ENCODE assay signal across 1 cellular context in the genomic region with DNA sequence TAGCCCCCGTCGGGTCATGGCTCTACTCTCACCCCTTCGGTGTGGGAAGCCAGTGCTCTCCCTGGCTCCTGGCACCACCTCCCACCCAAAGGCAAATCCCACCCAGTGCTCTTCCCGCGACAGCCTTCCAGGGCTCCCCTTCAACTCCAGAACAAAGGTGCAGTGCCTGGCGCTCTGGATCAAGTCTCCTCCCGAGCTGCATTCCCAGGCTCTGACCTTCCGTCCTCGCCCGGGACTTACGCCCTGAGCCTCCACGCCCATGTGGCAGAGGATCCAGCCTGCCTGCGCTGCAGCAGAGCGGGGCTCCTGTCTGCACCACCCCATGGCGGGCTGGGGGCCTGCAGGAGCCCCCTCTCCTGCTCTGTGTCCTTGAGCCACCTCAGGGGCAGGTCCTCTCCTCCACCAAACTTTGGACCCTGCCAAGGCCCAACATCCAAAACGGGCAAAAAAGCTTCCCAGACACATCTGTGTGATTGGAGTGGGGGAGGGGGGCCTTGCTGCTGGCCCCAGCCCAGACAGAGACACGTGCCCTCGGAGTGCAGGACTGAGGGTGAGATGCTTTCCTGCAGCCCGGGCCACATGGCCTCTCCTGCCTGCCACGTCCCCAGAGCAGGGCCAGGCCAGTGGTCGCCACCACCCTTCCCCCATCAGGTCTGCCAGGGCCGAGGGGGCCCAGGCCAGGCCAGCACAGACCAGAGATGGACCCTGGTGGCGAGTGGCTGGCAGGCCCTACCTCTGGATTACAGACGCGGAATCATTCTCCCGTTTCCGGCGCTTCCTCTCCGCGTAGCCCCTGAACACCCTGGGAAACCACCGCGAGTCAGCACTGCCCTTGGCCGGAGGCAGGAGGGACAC.
A peak's percentile ranks its signal among the peaks of the same experiment; 100 is the strongest.
TF ChIP-seq lines count a peak whose summit lies in the region.

No MANE protein-coding gene starts in this region.

TF ChIP-seq in HepG2, 621 proteins besides CTCF, POLR2A, EP300 and RAD21 (continued from another document and continues in another):
- TF ChIP-seq, protein P1, sequence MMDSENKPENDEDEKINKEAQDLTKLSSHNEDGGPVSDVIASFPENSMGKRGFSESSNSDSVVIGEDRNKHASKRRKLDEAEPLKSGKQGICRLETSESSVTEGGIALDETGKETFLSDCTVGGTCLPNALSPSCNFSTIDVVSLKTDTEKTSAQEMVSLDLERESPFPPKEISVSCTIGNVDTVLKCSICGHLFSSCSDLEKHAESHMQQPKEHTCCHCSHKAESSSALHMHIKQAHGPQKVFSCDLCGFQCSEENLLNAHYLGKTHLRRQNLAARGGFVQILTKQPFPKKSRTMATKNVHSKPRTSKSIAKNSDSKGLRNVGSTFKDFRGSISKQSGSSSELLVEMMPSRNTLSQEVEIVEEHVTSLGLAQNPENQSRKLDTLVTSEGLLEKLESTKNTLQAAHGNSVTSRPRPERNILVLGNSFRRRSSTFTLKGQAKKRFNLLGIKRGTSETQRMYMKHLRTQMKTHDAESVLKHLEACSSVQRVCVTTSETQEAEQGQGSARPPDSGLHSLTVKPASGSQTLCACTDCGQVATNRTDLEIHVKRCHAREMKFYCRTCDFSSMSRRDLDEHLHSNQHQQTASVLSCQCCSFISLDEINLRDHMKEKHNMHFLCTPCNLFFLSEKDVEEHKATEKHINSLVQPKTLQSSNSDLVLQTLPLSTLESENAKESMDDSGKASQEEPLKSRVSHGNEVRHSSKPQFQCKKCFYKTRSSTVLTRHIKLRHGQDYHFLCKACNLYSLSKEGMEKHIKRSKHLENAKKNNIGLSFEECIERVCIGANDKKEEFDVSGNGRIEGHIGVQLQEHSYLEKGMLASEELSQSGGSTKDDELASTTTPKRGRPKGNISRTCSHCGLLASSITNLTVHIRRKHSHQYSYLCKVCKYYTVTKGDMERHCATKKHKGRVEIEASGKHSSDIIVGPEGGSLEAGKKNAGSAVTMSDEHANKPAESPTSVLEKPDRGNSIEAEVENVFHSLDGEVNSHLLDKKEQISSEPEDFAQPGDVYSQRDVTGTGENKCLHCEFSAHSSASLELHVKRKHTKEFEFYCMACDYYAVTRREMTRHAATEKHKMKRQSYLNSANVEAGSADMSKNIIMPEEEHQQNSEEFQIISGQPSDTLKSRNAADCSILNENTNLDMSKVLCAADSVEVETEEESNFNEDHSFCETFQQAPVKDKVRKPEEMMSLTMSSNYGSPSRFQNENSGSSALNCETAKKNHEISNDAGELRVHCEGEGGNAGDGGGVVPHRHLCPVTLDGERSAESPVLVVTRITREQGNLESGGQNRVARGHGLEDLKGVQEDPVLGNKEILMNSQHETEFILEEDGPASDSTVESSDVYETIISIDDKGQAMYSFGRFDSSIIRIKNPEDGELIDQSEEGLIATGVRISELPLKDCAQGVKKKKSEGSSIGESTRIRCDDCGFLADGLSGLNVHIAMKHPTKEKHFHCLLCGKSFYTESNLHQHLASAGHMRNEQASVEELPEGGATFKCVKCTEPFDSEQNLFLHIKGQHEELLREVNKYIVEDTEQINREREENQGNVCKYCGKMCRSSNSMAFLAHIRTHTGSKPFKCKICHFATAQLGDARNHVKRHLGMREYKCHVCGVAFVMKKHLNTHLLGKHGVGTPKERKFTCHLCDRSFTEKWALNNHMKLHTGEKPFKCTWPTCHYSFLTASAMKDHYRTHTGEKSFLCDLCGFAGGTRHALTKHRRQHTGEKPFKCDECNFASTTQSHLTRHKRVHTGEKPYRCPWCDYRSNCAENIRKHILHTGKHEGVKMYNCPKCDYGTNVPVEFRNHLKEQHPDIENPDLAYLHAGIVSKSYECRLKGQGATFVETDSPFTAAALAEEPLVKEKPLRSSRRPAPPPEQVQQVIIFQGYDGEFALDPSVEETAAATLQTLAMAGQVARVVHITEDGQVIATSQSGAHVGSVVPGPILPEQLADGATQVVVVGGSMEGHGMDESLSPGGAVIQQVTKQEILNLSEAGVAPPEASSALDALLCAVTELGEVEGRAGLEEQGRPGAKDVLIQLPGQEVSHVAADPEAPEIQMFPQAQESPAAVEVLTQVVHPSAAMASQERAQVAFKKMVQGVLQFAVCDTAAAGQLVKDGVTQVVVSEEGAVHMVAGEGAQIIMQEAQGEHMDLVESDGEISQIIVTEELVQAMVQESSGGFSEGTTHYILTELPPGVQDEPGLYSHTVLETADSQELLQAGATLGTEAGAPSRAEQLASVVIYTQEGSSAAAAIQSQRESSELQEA (CRISPR knock-in tag; IDR thresholded peaks at IDR 0.05; ENCODE audit: not compliant biosample characterization), result no peak
- TF ChIP-seq PTBP1 (IDR thresholded peaks at IDR 0.05; ENCODE audit: low read depth, low read length, poor library complexity, severe bottlenecking), result no peak
- peak; percentile 50 for TF ChIP-seq ETV5 (CRISPR knock-in tag; IDR thresholded peaks at IDR 0.05; ENCODE audit: borderline replicate concordance)
- TF ChIP-seq, protein P2, sequence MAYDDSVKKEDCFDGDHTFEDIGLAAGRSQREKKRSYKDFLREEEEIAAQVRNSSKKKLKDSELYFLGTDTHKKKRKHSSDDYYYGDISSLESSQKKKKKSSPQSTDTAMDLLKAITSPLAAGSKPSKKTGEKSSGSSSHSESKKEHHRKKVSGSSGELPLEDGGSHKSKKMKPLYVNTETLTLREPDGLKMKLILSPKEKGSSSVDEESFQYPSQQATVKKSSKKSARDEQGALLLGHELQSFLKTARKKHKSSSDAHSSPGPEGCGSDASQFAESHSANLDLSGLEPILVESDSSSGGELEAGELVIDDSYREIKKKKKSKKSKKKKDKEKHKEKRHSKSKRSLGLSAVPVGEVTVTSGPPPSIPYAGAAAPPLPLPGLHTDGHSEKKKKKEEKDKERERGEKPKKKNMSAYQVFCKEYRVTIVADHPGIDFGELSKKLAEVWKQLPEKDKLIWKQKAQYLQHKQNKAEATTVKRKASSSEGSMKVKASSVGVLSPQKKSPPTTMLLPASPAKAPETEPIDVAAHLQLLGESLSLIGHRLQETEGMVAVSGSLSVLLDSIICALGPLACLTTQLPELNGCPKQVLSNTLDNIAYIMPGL (CRISPR knock-in tag; IDR thresholded peaks at IDR 0.05; ENCODE audit: borderline replicate concordance in 1 of 2, low read depth in 1 of 2), result peak; percentile 68 to 69; a peak in 3 of 4 replicates
- TF ChIP-seq ZNF605 (CRISPR knock-in tag; IDR thresholded peaks at IDR 0.05), result peak; percentile 87
- 0 out of 2 replicates have a peak, but pooled peaks have one; percentile 71 for TF ChIP-seq ZNF589 (CRISPR knock-in tag; conservative IDR thresholded peaks at IDR 0.05)
- peak; percentile 71; the same call in 1 of the 2 replicates for TF ChIP-seq TRIM24 (CRISPR knock-in tag; IDR thresholded peaks at IDR 0.05)
- TF ChIP-seq SKIL (CRISPR knock-in tag; IDR thresholded peaks at IDR 0.05; ENCODE audit: borderline replicate concordance), result peak; percentile 90
- no peak for TF ChIP-seq CBX2 (IDR thresholded peaks at IDR 0.05; ENCODE audit: low read depth, low read length)
- TF ChIP-seq CBX2 (CRISPR knock-in tag; IDR thresholded peaks at IDR 0.05; ENCODE audit: low read depth), result no peak
- no peak for TF ChIP-seq ISX (CRISPR knock-in tag; conservative IDR thresholded peaks at IDR 0.05)
- peak; percentile 85 for TF ChIP-seq GFI1 (CRISPR knock-in tag; IDR thresholded peaks at IDR 0.05; ENCODE audit: borderline replicate concordance)
- no peak for TF ChIP-seq ZNF136 (CRISPR knock-in tag; IDR thresholded peaks at IDR 0.05; ENCODE audit: low read depth)
- TF ChIP-seq STAT5B (CRISPR knock-in tag; IDR thresholded peaks at IDR 0.05), result no peak
- no peak; the same call in 1 of the 2 replicates for TF ChIP-seq TAF1 (CRISPR knock-in tag; IDR thresholded peaks at IDR 0.05)
- TF ChIP-seq ZXDC (CRISPR knock-in tag; IDR thresholded peaks at IDR 0.05), result no peak; the same call in 1 of the 2 replicates
- peak; percentile 83 for TF ChIP-seq SKI (IDR thresholded peaks at IDR 0.05; ENCODE audit: partially characterized antibody)
- TF ChIP-seq ZNF761 (CRISPR knock-in tag; conservative IDR thresholded peaks at IDR 0.05), result peak; percentile 81; the same call in 1 of the 2 replicates
- TF ChIP-seq TEAD3 (CRISPR knock-in tag; optimal IDR thresholded peaks at IDR 0.05; ENCODE audit: borderline replicate concordance), result peak; percentile 81
- no peak for TF ChIP-seq ZNF44 (CRISPR knock-in tag; IDR thresholded peaks at IDR 0.05)
- TF ChIP-seq NCOR1 (IDR thresholded peaks at IDR 0.05; ENCODE audit: borderline replicate concordance, low read length), result no peak; the same call in 1 of the 2 replicates
- TF ChIP-seq SIX1 (CRISPR knock-in tag; IDR thresholded peaks at IDR 0.05; ENCODE audit: borderline replicate concordance), result 0 out of 2 replicates have a peak, but pooled peaks have one; percentile 31
- no peak; the same call in 1 of the 2 replicates for TF ChIP-seq ZNF576 (CRISPR knock-in tag; IDR thresholded peaks at IDR 0.05)
- TF ChIP-seq ZNF17 (CRISPR knock-in tag; IDR thresholded peaks at IDR 0.05), result no peak
- TF ChIP-seq ZNF460 (CRISPR knock-in tag; IDR thresholded peaks at IDR 0.05; ENCODE audit: borderline replicate concordance), result no peak
- peak; percentile 49; the same call in 1 of the 2 replicates for TF ChIP-seq SMAD9 (CRISPR knock-in tag; IDR thresholded peaks at IDR 0.05)
- peak; percentile 84 for TF ChIP-seq ZBTB25 (CRISPR knock-in tag; IDR thresholded peaks at IDR 0.05)
- TF ChIP-seq ESRRA (CRISPR knock-in tag; IDR thresholded peaks at IDR 0.05; ENCODE audit: low read depth), result peak; percentile 87; the same call in 1 of the 2 replicates
- peak; percentile 88 for TF ChIP-seq ZNF276 (CRISPR knock-in tag; IDR thresholded peaks at IDR 0.05; ENCODE audit: low read depth)
- peak; percentile 90; the same call in 1 of the 2 replicates for TF ChIP-seq ZNF441 (CRISPR knock-in tag; IDR thresholded peaks at IDR 0.05; ENCODE audit: borderline replicate concordance)
- no peak for TF ChIP-seq ZNF550 (CRISPR knock-in tag; IDR thresholded peaks at IDR 0.05; ENCODE audit: borderline replicate concordance)
- no peak for TF ChIP-seq ZNF207 (IDR thresholded peaks at IDR 0.05; ENCODE audit: borderline replicate concordance)
